ENCODE assay signal across 29 cellular contexts in genomic region chr15:89110060-89110459, GRCh38.
"Had no signal": no experiment of that assay in that cellular context is flagged by ENCODE, and none has a peak within 500 bp of the region (broad histone marks: within the 10 kb centered on the region; RNA-seq: fewer than 3 reads in every experiment).

No MANE protein-coding gene starts in this region.

- ATAC-seq: activated CD4-positive, CD25-positive, alpha-beta regulatory T cell treated with anti-CD3 and anti-CD28 coated beads, Interleukin-2, amount 50 U/mL, for 24 hours; activated T-helper 17 cell treated with anti-CD3 and anti-CD28 coated beads, Interleukin-2, amount 50 U/mL, for 72 hours; lower lobe of right lung; naive thymus-derived CD8-positive, alpha-beta T cell; sciatic nerve; stimulated activated naive B cell treated with anti-CD40 and anti-IgM and Interleukin-4, amounts not matched to agents 10 μg/mL and 1 μg/mL and 100 μg/mL, for 72 hours had no signal

- H3K27ac ChIP-seq: lower lobe of right lung, suprapubic skin had no signal

- H3K27me3 ChIP-seq: breast epithelium, suprapubic skin, tibial nerve had no signal

- H3K36me3 ChIP-seq: breast epithelium, suprapubic skin had no signal

- FAIRE-seq: colon, endothelial cell of umbilical vein, kidney, small intestine, urothelium cell line had no signal

- H3K9me3 Mint-ChIP-seq: activated CD4-positive, alpha-beta memory T cell treated with anti-CD3 and anti-CD28 coated beads for 36 hours; activated T-cell treated with anti-CD3 and anti-CD28 coated beads, Interleukin-2, amount 50 U/mL, for 24 hours; activated T-helper 17 cell treated with anti-CD3 and anti-CD28 coated beads, Interleukin-2, amount 50 U/mL, for 72 hours; central memory CD8-positive, alpha-beta T cell; immature natural killer cell; naive thymus-derived CD8-positive, alpha-beta T cell; stimulated activated naive B cell treated with anti-CD40 and anti-IgM and Interleukin-4, amounts not matched to agents 10 μg/mL and 1 μg/mL and 100 μg/mL, for 72 hours had no signal

- H3K4me3 Mint-ChIP-seq: activated CD4-positive, alpha-beta memory T cell treated with anti-CD3 and anti-CD28 coated beads for 36 hours; activated T-cell treated with anti-CD3 and anti-CD28 coated beads, Interleukin-2, amount 50 U/mL, for 24 hours; activated T-helper 17 cell treated with anti-CD3 and anti-CD28 coated beads, Interleukin-2, amount 50 U/mL, for 72 hours; central memory CD8-positive, alpha-beta T cell; immature natural killer cell; naive thymus-derived CD8-positive, alpha-beta T cell; stimulated activated naive B cell treated with anti-CD40 and anti-IgM and Interleukin-4, amounts not matched to agents 10 μg/mL and 1 μg/mL and 100 μg/mL, for 72 hours had no signal

- DNase-seq: activated CD4-positive, alpha-beta memory T cell treated with anti-CD3 and anti-CD28 coated beads for 36 hours; activated CD4-positive, alpha-beta T cell treated with anti-CD3 and anti-CD28 coated beads for 48 hours; activated CD8-positive, alpha-beta memory T cell treated with anti-CD3 and anti-CD28 coated beads, Interleukin-2, amount 50 U/mL, for 48 hours; activated gamma-delta T cell treated with Interleukin-2 at 50 U/mL for 16 hours; activated naive CD4-positive, alpha-beta T cell treated with anti-CD3 and anti-CD28 coated beads, Interleukin-2, amount 50 U/mL, for 16 hours; activated T-cell treated with anti-CD3 and anti-CD28 coated beads, Interleukin-2, amount 50 U/mL, for 24 hours; amniotic stem cell; effector memory CD4-positive, alpha-beta T cell; hypothalamus; immature natural killer cell; kidney; lower lobe of right lung; mesenchymal stem cell; naive thymus-derived CD8-positive, alpha-beta T cell; small intestine; stimulated activated CD4-positive, alpha-beta T cell treated with anti-CD3 and anti-CD28 coated beads, Interleukin-1b, Interleukin-23, amount 100 ng/mL, for 48 hours; stimulated activated CD4-positive, alpha-beta T cell treated with anti-CD3 and anti-CD28 coated beads, Interleukin-4, amount 100 ng/mL, for 4 hours; stimulated activated CD8-positive, alpha-beta memory T cell treated with anti-CD3 and anti-CD28 coated beads, Interleukin-4, amount 100 ng/mL, for 48 hours; stimulated activated naive B cell treated with anti-CD40 and anti-IgM and Interleukin-4, amounts not matched to agents 10 μg/mL and 1 μg/mL and 100 μg/mL, for 72 hours had no signal

- H3K27ac Mint-ChIP-seq: activated CD4-positive, alpha-beta memory T cell treated with anti-CD3 and anti-CD28 coated beads for 36 hours; activated T-cell treated with anti-CD3 and anti-CD28 coated beads, Interleukin-2, amount 50 U/mL, for 24 hours; activated T-helper 17 cell treated with anti-CD3 and anti-CD28 coated beads, Interleukin-2, amount 50 U/mL, for 72 hours; naive thymus-derived CD8-positive, alpha-beta T cell; stimulated activated naive B cell treated with anti-CD40 and anti-IgM and Interleukin-4, amounts not matched to agents 10 μg/mL and 1 μg/mL and 100 μg/mL, for 72 hours had no signal

- H3K27me3 Mint-ChIP-seq: activated CD4-positive, alpha-beta memory T cell treated with anti-CD3 and anti-CD28 coated beads for 36 hours; activated T-cell treated with anti-CD3 and anti-CD28 coated beads, Interleukin-2, amount 50 U/mL, for 24 hours; activated T-helper 17 cell treated with anti-CD3 and anti-CD28 coated beads, Interleukin-2, amount 50 U/mL, for 72 hours; central memory CD8-positive, alpha-beta T cell; naive thymus-derived CD8-positive, alpha-beta T cell; stimulated activated naive B cell treated with anti-CD40 and anti-IgM and Interleukin-4, amounts not matched to agents 10 μg/mL and 1 μg/mL and 100 μg/mL, for 72 hours had no signal

- H3K9me3 ChIP-seq: breast epithelium, lower lobe of right lung, suprapubic skin, tibial nerve had no signal

- H3K4me3 ChIP-seq: breast epithelium, lower lobe of right lung, suprapubic skin, tibial nerve had no signal
